ENCODE assay signal across 1 cellular context in genomic region chr11:67483498-67483798, GRCh38.
TF ChIP-seq lines count a peak whose summit lies in the region.

No MANE protein-coding gene starts in this region.

TF ChIP-seq in K562, 482 proteins besides CTCF, POLR2A, EP300 and RAD21 (continues in another document):
- TF ChIP-seq ZNF445 (CRISPR knock-in tag; IDR thresholded peaks at IDR 0.05; ENCODE audit: low read depth) (no peak), BMI1 (IDR thresholded peaks at IDR 0.05; ENCODE audit: low read length) (no peak), HNRNPLL (IDR thresholded peaks at IDR 0.05; ENCODE audit: low read depth, low read length, poor library complexity, severe bottlenecking) (no peak), KAT2B (IDR thresholded peaks at IDR 0.05; ENCODE audit: low read depth, low read length) (no peak), TBP (optimal IDR thresholded peaks at IDR 0.05; ENCODE audit: low read depth, low read length) (no peak), KLF16 (IDR thresholded peaks at IDR 0.05) (no peak), ZNF253 (CRISPR knock-in tag; conservative IDR thresholded peaks at IDR 0.05) (no peak), MAFG (tag; conservative IDR thresholded peaks at IDR 0.05) (no peak), MAX (CRISPR knock-in tag; IDR thresholded peaks at IDR 0.05) (peak; percentile 84; the same call in 1 of the 2 replicates), NFYB (IDR thresholded peaks at IDR 0.05; ENCODE audit: extremely low read depth, insufficient read length) (no peak), HMBOX1 (IDR thresholded peaks at IDR 0.05) (no peak), ZBED1 (IDR thresholded peaks at IDR 0.05) (no peak), SREBF2 (CRISPR knock-in tag; IDR thresholded peaks at IDR 0.05) (no peak), NR3C1 (CRISPR knock-in tag; IDR thresholded peaks at IDR 0.05) (no peak; the same call in 1 of the 2 replicates), SAFB2 (IDR thresholded peaks at IDR 0.05; ENCODE audit: borderline replicate concordance, low read depth, low read length, severe bottlenecking) (no peak), KDM5B (IDR thresholded peaks at IDR 0.05; ENCODE audit: insufficient replicate concordance, low read depth, low read length) (peak; percentile 1), CXXC5 (CRISPR knock-in tag; IDR thresholded peaks at IDR 0.05) (no peak), SFPQ (IDR thresholded peaks at IDR 0.05; ENCODE audit: low read depth, low read length) (no peak), ZBTB7A (IDR thresholded peaks at IDR 0.05; ENCODE audit: borderline replicate concordance, control insufficient read depth, low read depth, low read length) (peak; percentile 53; the same call in 1 of the 2 replicates), E2F8 (IDR thresholded peaks at IDR 0.05; ENCODE audit: low read depth, partially characterized antibody) (no peak), SMAD4 (CRISPR knock-in tag; conservative IDR thresholded peaks at IDR 0.05) (0 out of 2 replicates have a peak, but pooled peaks have one; percentile 7), MITF (IDR thresholded peaks at IDR 0.05) (no peak), ZNF143 (CRISPR knock-in tag; IDR thresholded peaks at IDR 0.05) (0 out of 2 replicates have a peak, but pooled peaks have one; percentile 40), FOXP1 (CRISPR knock-in tag; IDR thresholded peaks at IDR 0.05) (0 out of 2 replicates have a peak, but pooled peaks have one; percentile 14)
- TF ChIP-seq, protein P1, sequence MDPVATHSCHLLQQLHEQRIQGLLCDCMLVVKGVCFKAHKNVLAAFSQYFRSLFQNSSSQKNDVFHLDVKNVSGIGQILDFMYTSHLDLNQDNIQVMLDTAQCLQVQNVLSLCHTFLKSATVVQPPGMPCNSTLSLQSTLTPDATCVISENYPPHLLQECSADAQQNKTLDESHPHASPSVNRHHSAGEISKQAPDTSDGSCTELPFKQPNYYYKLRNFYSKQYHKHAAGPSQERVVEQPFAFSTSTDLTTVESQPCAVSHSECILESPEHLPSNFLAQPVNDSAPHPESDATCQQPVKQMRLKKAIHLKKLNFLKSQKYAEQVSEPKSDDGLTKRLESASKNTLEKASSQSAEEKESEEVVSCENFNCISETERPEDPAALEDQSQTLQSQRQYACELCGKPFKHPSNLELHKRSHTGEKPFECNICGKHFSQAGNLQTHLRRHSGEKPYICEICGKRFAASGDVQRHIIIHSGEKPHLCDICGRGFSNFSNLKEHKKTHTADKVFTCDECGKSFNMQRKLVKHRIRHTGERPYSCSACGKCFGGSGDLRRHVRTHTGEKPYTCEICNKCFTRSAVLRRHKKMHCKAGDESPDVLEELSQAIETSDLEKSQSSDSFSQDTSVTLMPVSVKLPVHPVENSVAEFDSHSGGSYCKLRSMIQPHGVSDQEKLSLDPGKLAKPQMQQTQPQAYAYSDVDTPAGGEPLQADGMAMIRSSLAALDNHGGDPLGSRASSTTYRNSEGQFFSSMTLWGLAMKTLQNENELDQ (CRISPR knock-in tag; IDR thresholded peaks at IDR 0.05; ENCODE audit: borderline replicate concordance), result 0 out of 2 replicates have a peak, but pooled peaks have one; percentile 9
- TF ChIP-seq, protein P2, sequence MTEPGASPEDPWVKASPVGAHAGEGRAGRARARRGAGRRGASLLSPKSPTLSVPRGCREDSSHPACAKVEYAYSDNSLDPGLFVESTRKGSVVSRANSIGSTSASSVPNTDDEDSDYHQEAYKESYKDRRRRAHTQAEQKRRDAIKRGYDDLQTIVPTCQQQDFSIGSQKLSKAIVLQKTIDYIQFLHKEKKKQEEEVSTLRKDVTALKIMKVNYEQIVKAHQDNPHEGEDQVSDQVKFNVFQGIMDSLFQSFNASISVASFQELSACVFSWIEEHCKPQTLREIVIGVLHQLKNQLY (CRISPR knock-in tag; conservative IDR thresholded peaks at IDR 0.05), result no peak
- TF ChIP-seq, protein P3, sequence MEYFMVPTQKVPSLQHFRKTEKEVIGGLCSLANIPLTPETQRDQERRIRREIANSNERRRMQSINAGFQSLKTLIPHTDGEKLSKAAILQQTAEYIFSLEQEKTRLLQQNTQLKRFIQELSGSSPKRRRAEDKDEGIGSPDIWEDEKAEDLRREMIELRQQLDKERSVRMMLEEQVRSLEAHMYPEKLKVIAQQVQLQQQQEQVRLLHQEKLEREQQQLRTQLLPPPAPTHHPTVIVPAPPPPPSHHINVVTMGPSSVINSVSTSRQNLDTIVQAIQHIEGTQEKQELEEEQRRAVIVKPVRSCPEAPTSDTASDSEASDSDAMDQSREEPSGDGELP (CRISPR knock-in tag; IDR thresholded peaks at IDR 0.05; ENCODE audit: borderline replicate concordance), result no peak
- TF ChIP-seq, protein P4, sequence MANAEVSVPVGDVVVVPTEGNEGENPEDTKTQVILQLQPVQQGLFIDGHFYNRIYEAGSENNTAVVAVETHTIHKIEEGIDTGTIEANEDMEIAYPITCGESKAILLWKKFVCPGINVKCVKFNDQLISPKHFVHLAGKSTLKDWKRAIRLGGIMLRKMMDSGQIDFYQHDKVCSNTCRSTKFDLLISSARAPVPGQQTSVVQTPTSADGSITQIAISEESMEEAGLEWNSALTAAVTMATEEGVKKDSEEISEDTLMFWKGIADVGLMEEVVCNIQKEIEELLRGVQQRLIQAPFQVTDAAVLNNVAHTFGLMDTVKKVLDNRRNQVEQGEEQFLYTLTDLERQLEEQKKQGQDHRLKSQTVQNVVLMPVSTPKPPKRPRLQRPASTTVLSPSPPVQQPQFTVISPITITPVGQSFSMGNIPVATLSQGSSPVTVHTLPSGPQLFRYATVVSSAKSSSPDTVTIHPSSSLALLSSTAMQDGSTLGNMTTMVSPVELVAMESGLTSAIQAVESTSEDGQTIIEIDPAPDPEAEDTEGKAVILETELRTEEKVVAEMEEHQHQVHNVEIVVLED (CRISPR knock-in tag; IDR thresholded peaks at IDR 0.05), result no peak
- TF ChIP-seq, protein P5, sequence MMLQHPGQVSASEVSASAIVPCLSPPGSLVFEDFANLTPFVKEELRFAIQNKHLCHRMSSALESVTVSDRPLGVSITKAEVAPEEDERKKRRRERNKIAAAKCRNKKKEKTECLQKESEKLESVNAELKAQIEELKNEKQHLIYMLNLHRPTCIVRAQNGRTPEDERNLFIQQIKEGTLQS (IDR thresholded peaks at IDR 0.05), result no peak
- TF ChIP-seq, protein P5 (CRISPR knock-in tag; conservative IDR thresholded peaks at IDR 0.05), result 0 out of 2 replicates have a peak, but pooled peaks have one; percentile 21
- TF ChIP-seq, protein P6, sequence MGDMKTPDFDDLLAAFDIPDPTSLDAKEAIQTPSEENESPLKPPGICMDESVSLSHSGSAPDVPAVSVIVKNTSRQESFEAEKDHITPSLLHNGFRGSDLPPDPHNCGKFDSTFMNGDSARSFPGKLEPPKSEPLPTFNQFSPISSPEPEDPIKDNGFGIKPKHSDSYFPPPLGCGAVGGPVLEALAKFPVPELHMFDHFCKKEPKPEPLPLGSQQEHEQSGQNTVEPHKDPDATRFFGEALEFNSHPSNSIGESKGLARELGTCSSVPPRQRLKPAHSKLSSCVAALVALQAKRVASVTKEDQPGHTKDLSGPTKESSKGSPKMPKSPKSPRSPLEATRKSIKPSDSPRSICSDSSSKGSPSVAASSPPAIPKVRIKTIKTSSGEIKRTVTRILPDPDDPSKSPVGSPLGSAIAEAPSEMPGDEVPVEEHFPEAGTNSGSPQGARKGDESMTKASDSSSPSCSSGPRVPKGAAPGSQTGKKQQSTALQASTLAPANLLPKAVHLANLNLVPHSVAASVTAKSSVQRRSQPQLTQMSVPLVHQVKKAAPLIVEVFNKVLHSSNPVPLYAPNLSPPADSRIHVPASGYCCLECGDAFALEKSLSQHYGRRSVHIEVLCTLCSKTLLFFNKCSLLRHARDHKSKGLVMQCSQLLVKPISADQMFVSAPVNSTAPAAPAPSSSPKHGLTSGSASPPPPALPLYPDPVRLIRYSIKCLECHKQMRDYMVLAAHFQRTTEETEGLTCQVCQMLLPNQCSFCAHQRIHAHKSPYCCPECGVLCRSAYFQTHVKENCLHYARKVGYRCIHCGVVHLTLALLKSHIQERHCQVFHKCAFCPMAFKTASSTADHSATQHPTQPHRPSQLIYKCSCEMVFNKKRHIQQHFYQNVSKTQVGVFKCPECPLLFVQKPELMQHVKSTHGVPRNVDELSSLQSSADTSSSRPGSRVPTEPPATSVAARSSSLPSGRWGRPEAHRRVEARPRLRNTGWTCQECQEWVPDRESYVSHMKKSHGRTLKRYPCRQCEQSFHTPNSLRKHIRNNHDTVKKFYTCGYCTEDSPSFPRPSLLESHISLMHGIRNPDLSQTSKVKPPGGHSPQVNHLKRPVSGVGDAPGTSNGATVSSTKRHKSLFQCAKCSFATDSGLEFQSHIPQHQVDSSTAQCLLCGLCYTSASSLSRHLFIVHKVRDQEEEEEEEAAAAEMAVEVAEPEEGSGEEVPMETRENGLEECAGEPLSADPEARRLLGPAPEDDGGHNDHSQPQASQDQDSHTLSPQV (IDR thresholded peaks at IDR 0.05), result 0 out of 2 replicates have a peak, but pooled peaks have one; percentile 26
- TF ChIP-seq, protein P7, sequence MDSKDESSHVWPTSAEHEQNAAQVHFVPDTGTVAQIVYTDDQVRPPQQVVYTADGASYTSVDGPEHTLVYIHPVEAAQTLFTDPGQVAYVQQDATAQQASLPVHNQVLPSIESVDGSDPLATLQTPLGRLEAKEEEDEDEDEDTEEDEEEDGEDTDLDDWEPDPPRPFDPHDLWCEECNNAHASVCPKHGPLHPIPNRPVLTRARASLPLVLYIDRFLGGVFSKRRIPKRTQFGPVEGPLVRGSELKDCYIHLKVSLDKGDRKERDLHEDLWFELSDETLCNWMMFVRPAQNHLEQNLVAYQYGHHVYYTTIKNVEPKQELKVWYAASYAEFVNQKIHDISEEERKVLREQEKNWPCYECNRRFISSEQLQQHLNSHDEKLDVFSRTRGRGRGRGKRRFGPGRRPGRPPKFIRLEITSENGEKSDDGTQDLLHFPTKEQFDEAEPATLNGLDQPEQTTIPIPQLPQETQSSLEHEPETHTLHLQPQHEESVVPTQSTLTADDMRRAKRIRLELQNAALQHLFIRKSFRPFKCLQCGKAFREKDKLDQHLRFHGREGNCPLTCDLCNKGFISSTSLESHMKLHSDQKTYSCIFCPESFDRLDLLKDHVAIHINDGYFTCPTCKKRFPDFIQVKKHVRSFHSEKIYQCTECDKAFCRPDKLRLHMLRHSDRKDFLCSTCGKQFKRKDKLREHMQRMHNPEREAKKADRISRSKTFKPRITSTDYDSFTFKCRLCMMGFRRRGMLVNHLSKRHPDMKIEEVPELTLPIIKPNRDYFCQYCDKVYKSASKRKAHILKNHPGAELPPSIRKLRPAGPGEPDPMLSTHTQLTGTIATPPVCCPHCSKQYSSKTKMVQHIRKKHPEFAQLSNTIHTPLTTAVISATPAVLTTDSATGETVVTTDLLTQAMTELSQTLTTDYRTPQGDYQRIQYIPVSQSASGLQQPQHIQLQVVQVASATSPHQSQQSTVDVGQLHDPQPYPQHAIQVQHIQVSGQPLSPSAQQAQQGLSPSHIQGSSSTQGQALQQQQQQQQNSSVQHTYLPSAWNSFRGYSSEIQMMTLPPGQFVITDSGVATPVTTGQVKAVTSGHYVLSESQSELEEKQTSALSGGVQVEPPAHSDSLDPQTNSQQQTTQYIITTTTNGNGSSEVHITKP (IDR thresholded peaks at IDR 0.05; ENCODE audit: partially characterized antibody), result no peak
